1 cellular context compared by ENCODE assay signal in the genomic region with DNA sequence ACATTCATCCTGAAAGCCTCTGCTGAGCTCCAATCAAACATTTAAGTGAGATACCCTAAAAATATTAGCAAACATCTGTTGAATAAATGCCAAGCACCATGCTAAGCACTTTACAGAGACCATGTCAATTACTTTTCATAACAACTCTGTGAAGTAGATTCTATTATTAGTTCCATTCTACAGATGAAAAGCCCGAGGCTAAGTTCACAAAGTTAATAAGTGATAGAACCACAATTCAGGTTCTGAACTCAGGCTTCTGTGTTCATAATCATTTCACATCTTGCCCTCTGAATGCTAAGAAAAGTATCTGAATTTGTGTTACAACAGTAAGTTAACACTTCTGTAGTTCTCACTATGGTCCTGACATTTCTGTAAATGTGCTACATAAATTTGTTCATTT.
TF ChIP-seq lines count a peak whose summit lies in the region.

No MANE protein-coding gene starts in this region.

TF ChIP-seq in GM12878, 131 proteins besides CTCF, POLR2A, EP300 and RAD21:
- TF ChIP-seq JUNB (IDR thresholded peaks at IDR 0.05) (no peak), POLR2AphosphoS5 (IDR thresholded peaks at IDR 0.05; ENCODE audit: low read length) (no peak), DPF2 (IDR thresholded peaks at IDR 0.05) (no peak), WRNIP1 (IDR thresholded peaks at IDR 0.05; ENCODE audit: borderline replicate concordance, low read depth, low read length) (no peak), RFX5 (IDR thresholded peaks at IDR 0.05; ENCODE audit: low read depth, low read length) (no peak), KAT2A (conservative IDR thresholded peaks at IDR 0.05; ENCODE audit: control insufficient read depth, low read depth, low read length) (no peak), SUPT20H (IDR thresholded peaks at IDR 0.05; ENCODE audit: borderline replicate concordance, control insufficient read depth, low read depth, low read length) (no peak), HCFC1 (IDR thresholded peaks at IDR 0.05; ENCODE audit: low read length) (no peak), MEF2A (IDR thresholded peaks at IDR 0.05; ENCODE audit: insufficient read depth, low read depth, low read length) (no peak), ZNF24 (IDR thresholded peaks at IDR 0.05) (no peak), RCOR1 (conservative IDR thresholded peaks at IDR 0.05; ENCODE audit: low read depth, low read length) (no peak), ZNF384 (IDR thresholded peaks at IDR 0.05; ENCODE audit: borderline replicate concordance, low read depth, low read length) (no peak), TBL1XR1 (IDR thresholded peaks at IDR 0.05; ENCODE audit: low read depth, low read length) (no peak), STAT3 (IDR thresholded peaks at IDR 0.05; ENCODE audit: low read depth, low read length) (no peak), TCF7 (IDR thresholded peaks at IDR 0.05; ENCODE audit: borderline replicate concordance) (no peak), EGR1 (IDR thresholded peaks at IDR 0.05; ENCODE audit: borderline replicate concordance in 1 of 2, low read depth in 2 of 2, low read length in 2 of 2) (no peak)
- TF ChIP-seq, protein P1, sequence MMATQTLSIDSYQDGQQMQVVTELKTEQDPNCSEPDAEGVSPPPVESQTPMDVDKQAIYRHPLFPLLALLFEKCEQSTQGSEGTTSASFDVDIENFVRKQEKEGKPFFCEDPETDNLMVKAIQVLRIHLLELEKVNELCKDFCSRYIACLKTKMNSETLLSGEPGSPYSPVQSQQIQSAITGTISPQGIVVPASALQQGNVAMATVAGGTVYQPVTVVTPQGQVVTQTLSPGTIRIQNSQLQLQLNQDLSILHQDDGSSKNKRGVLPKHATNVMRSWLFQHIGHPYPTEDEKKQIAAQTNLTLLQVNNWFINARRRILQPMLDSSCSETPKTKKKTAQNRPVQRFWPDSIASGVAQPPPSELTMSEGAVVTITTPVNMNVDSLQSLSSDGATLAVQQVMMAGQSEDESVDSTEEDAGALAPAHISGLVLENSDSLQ (IDR thresholded peaks at IDR 0.05), result no peak
- TF ChIP-seq, protein P2, sequence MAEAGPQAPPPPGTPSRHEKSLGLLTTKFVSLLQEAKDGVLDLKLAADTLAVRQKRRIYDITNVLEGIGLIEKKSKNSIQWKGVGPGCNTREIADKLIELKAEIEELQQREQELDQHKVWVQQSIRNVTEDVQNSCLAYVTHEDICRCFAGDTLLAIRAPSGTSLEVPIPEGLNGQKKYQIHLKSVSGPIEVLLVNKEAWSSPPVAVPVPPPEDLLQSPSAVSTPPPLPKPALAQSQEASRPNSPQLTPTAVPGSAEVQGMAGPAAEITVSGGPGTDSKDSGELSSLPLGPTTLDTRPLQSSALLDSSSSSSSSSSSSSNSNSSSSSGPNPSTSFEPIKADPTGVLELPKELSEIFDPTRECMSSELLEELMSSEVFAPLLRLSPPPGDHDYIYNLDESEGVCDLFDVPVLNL (IDR thresholded peaks at IDR 0.05; ENCODE audit: low read depth, low read length), result no peak
- TF ChIP-seq, protein P3, sequence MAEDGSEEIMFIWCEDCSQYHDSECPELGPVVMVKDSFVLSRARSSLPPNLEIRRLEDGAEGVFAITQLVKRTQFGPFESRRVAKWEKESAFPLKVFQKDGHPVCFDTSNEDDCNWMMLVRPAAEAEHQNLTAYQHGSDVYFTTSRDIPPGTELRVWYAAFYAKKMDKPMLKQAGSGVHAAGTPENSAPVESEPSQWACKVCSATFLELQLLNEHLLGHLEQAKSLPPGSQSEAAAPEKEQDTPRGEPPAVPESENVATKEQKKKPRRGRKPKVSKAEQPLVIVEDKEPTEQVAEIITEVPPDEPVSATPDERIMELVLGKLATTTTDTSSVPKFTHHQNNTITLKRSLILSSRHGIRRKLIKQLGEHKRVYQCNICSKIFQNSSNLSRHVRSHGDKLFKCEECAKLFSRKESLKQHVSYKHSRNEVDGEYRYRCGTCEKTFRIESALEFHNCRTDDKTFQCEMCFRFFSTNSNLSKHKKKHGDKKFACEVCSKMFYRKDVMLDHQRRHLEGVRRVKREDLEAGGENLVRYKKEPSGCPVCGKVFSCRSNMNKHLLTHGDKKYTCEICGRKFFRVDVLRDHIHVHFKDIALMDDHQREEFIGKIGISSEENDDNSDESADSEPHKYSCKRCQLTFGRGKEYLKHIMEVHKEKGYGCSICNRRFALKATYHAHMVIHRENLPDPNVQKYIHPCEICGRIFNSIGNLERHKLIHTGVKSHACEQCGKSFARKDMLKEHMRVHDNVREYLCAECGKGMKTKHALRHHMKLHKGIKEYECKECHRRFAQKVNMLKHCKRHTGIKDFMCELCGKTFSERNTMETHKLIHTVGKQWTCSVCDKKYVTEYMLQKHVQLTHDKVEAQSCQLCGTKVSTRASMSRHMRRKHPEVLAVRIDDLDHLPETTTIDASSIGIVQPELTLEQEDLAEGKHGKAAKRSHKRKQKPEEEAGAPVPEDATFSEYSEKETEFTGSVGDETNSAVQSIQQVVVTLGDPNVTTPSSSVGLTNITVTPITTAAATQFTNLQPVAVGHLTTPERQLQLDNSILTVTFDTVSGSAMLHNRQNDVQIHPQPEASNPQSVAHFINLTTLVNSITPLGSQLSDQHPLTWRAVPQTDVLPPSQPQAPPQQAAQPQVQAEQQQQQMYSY (CRISPR knock-in tag; IDR thresholded peaks at IDR 0.05), result no peak
- TF ChIP-seq, protein P4, sequence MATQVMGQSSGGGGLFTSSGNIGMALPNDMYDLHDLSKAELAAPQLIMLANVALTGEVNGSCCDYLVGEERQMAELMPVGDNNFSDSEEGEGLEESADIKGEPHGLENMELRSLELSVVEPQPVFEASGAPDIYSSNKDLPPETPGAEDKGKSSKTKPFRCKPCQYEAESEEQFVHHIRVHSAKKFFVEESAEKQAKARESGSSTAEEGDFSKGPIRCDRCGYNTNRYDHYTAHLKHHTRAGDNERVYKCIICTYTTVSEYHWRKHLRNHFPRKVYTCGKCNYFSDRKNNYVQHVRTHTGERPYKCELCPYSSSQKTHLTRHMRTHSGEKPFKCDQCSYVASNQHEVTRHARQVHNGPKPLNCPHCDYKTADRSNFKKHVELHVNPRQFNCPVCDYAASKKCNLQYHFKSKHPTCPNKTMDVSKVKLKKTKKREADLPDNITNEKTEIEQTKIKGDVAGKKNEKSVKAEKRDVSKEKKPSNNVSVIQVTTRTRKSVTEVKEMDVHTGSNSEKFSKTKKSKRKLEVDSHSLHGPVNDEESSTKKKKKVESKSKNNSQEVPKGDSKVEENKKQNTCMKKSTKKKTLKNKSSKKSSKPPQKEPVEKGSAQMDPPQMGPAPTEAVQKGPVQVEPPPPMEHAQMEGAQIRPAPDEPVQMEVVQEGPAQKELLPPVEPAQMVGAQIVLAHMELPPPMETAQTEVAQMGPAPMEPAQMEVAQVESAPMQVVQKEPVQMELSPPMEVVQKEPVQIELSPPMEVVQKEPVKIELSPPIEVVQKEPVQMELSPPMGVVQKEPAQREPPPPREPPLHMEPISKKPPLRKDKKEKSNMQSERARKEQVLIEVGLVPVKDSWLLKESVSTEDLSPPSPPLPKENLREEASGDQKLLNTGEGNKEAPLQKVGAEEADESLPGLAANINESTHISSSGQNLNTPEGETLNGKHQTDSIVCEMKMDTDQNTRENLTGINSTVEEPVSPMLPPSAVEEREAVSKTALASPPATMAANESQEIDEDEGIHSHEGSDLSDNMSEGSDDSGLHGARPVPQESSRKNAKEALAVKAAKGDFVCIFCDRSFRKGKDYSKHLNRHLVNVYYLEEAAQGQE (IDR thresholded peaks at IDR 0.05; ENCODE audit: low read depth, low read length), result no peak
TF ChIP-seq in GM12878: peak in this region for 0.
